ENCODE assay signal across 2 cellular contexts in the genomic region with DNA sequence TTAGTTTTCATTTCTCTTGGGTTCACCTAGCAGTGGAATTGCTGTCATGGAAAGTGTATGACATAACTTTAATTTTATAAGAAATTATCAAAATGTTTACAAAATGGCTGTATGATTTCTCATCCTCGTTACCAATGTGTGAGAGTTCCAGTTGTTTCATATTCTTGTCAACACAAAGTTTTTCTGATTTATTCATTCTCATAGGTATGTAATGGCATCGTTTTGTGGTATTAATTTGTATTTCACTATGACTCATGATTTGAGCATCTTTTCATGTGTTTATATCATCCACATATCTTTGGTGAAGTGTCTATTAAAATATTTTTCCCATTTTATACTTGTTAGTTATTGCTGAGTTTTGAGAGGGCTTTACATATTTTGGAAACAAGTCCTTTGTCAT.
TF ChIP-seq lines count a peak whose summit lies in the region.

No MANE protein-coding gene starts in this region.

TF ChIP-seq in IMR-90, 13 proteins besides CTCF, POLR2A, EP300 and RAD21:
- TF ChIP-seq MXI1 (IDR thresholded peaks at IDR 0.05; ENCODE audit: borderline replicate concordance, low read depth, low read length) = no peak
- TF ChIP-seq CEBPB (IDR thresholded peaks at IDR 0.05; ENCODE audit: low read depth, low read length) = no peak
- no peak for TF ChIP-seq FOS (IDR thresholded peaks at IDR 0.05; ENCODE audit: low read depth, low read length)
- TF ChIP-seq SMC3 (IDR thresholded peaks at IDR 0.05; ENCODE audit: low read depth, low read length) = no peak
- no peak for TF ChIP-seq RFX5 (IDR thresholded peaks at IDR 0.05; ENCODE audit: low read depth, low read length)
- no peak for TF ChIP-seq MAFK (IDR thresholded peaks at IDR 0.05; ENCODE audit: low read depth, low read length)
- no peak for TF ChIP-seq USF2 (IDR thresholded peaks at IDR 0.05; ENCODE audit: low read depth, low read length)
- no peak for TF ChIP-seq ELK1 (IDR thresholded peaks at IDR 0.05; ENCODE audit: borderline replicate concordance, low read depth, low read length)
- TF ChIP-seq MAZ (IDR thresholded peaks at IDR 0.05; ENCODE audit: borderline replicate concordance, low read depth, low read length) = no peak
TF ChIP-seq in IMR-90: peak in this region for 0.

TF ChIP-seq in GM12878, 131 proteins besides CTCF, POLR2A, EP300 and RAD21:
- TF ChIP-seq IRF5 (IDR thresholded peaks at IDR 0.05; ENCODE audit: borderline replicate concordance) = no peak
- TF ChIP-seq JUNB (IDR thresholded peaks at IDR 0.05) = 0 out of 2 replicates have a peak, but pooled peaks have one; percentile 11
- no peak for TF ChIP-seq NFXL1 (IDR thresholded peaks at IDR 0.05; ENCODE audit: borderline replicate concordance)
